Comparison of ENCODE assay signal across 1 cellular context in the genomic region with DNA sequence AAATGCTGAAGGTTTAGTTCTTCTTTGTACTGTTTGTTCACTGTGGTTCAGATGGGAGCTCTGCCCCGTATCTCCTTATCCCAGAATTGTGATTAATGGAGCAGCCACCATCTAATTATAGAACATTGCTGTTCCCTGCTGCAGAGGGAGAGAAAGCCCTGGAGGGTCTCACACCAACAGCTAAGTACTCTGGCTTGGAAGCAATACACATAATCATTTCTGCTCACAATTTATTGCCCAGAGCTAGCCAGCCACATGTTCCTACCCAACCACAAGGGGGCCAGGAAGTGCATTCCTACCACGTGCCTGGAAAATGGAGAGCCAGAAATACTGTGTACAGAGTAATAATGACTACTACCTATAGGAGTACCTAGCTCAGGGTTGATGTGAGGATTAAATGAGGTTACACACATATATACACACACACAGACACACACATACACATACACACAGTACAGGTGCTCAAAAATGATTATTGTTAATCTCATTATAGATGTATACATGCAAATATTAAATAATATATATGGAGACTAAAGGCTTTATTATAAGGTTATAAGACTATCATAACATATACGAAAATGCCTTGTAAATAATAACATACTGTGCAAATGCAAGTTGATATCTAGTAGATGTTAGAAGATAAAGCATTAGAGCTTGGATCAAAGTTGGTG.
TF ChIP-seq lines count a peak whose summit lies in the region.

No MANE protein-coding gene starts in this region.

TF ChIP-seq in HepG2, 621 proteins besides CTCF, POLR2A, EP300 and RAD21 (continued from another document):
- TF ChIP-seq RERE (CRISPR knock-in tag; IDR thresholded peaks at IDR 0.05; ENCODE audit: low read depth) (no peak), USF2 (IDR thresholded peaks at IDR 0.05; ENCODE audit: low read depth, low read length) (peak; percentile 22; the same call in 1 of the 2 replicates), USF2 (CRISPR knock-in tag; IDR thresholded peaks at IDR 0.05; ENCODE audit: borderline replicate concordance) (no peak), ZNF382 (CRISPR knock-in tag; IDR thresholded peaks at IDR 0.05; ENCODE audit: borderline replicate concordance) (no peak), MAX (IDR thresholded peaks at IDR 0.05) (peak; percentile 55), ZC3H4 (CRISPR knock-in tag; IDR thresholded peaks at IDR 0.05; ENCODE audit: borderline replicate concordance) (no peak), HNRNPUL1 (IDR thresholded peaks at IDR 0.05; ENCODE audit: low read depth, low read length) (no peak), STAG1 (CRISPR knock-in tag; IDR thresholded peaks at IDR 0.05) (peak; percentile 22; the same call in 1 of the 2 replicates), ZFP36L1 (CRISPR knock-in tag; IDR thresholded peaks at IDR 0.05) (no peak)
- TF ChIP-seq, protein P1, sequence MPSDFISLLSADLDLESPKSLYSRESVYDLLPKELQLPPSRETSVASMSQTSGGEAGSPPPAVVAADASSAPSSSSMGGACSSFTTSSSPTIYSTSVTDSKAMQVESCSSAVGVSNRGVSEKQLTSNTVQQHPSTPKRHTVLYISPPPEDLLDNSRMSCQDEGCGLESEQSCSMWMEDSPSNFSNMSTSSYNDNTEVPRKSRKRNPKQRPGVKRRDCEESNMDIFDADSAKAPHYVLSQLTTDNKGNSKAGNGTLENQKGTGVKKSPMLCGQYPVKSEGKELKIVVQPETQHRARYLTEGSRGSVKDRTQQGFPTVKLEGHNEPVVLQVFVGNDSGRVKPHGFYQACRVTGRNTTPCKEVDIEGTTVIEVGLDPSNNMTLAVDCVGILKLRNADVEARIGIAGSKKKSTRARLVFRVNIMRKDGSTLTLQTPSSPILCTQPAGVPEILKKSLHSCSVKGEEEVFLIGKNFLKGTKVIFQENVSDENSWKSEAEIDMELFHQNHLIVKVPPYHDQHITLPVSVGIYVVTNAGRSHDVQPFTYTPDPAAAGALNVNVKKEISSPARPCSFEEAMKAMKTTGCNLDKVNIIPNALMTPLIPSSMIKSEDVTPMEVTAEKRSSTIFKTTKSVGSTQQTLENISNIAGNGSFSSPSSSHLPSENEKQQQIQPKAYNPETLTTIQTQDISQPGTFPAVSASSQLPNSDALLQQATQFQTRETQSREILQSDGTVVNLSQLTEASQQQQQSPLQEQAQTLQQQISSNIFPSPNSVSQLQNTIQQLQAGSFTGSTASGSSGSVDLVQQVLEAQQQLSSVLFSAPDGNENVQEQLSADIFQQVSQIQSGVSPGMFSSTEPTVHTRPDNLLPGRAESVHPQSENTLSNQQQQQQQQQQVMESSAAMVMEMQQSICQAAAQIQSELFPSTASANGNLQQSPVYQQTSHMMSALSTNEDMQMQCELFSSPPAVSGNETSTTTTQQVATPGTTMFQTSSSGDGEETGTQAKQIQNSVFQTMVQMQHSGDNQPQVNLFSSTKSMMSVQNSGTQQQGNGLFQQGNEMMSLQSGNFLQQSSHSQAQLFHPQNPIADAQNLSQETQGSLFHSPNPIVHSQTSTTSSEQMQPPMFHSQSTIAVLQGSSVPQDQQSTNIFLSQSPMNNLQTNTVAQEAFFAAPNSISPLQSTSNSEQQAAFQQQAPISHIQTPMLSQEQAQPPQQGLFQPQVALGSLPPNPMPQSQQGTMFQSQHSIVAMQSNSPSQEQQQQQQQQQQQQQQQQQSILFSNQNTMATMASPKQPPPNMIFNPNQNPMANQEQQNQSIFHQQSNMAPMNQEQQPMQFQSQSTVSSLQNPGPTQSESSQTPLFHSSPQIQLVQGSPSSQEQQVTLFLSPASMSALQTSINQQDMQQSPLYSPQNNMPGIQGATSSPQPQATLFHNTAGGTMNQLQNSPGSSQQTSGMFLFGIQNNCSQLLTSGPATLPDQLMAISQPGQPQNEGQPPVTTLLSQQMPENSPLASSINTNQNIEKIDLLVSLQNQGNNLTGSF (CRISPR knock-in tag; IDR thresholded peaks at IDR 0.05) = no peak
